In the genomic region with DNA sequence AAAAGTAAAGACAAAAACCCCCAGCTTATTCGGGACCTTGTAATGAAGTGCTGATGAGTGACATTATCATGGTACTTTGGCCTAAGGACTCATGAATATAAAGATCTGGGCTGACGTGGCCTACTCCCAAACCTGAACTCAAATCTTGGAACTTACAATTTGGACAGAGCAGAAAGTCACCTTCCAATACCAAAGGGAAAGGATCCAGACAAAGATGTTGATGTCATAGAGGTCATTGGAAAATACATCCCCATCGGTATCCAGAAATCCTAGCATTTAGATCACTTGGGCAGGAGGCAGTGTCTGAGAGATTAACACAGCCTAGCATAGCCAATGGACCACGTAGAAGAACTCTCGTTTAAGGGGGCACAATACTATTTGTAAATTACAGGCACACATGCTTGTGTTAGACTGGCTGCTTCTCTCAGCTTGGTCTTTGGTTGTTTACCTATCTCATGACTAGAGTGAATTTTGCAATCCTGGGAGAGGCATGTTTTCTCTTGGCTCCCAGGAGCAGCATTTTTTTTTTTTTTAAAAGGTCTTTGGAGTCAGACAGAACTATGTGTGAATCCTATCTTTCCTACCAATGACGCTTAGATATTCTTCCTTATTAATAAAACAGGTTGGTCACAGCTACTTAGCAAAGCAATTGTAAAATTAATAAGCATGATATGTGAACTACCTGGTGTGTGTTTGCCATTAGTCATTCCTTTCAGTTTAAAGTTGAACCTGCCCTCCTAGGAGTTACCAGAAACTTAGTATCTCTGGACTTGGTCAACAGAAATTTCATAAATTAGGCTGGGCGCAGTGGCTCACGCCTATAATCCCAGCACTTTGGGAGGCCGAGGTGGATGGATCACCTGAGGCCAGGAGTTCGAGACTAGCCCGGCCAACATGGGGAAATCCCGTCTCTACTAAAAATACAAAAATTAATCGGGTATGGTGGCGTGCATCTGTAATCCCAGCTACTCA, we compare ENCODE assay signal across 1 cellular context.
TF ChIP-seq lines count a peak whose summit lies in the region.

No MANE protein-coding gene starts in this region.

TF ChIP-seq in HepG2, 621 proteins besides CTCF, POLR2A, EP300 and RAD21 (continued from another document and continues in another):
- TF ChIP-seq, protein P1, sequence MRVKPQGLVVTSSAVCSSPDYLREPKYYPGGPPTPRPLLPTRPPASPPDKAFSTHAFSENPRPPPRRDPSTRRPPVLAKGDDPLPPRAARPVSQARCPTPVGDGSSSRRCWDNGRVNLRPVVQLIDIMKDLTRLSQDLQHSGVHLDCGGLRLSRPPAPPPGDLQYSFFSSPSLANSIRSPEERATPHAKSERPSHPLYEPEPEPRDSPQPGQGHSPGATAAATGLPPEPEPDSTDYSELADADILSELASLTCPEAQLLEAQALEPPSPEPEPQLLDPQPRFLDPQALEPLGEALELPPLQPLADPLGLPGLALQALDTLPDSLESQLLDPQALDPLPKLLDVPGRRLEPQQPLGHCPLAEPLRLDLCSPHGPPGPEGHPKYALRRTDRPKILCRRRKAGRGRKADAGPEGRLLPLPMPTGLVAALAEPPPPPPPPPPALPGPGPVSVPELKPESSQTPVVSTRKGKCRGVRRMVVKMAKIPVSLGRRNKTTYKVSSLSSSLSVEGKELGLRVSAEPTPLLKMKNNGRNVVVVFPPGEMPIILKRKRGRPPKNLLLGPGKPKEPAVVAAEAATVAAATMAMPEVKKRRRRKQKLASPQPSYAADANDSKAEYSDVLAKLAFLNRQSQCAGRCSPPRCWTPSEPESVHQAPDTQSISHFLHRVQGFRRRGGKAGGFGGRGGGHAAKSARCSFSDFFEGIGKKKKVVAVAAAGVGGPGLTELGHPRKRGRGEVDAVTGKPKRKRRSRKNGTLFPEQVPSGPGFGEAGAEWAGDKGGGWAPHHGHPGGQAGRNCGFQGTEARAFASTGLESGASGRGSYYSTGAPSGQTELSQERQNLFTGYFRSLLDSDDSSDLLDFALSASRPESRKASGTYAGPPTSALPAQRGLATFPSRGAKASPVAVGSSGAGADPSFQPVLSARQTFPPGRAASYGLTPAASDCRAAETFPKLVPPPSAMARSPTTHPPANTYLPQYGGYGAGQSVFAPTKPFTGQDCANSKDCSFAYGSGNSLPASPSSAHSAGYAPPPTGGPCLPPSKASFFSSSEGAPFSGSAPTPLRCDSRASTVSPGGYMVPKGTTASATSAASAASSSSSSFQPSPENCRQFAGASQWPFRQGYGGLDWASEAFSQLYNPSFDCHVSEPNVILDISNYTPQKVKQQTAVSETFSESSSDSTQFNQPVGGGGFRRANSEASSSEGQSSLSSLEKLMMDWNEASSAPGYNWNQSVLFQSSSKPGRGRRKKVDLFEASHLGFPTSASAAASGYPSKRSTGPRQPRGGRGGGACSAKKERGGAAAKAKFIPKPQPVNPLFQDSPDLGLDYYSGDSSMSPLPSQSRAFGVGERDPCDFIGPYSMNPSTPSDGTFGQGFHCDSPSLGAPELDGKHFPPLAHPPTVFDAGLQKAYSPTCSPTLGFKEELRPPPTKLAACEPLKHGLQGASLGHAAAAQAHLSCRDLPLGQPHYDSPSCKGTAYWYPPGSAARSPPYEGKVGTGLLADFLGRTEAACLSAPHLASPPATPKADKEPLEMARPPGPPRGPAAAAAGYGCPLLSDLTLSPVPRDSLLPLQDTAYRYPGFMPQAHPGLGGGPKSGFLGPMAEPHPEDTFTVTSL (CRISPR knock-in tag; IDR thresholded peaks at IDR 0.05; ENCODE audit: borderline replicate concordance) = peak; percentile 79; the same call in 1 of the 2 replicates
- no peak for TF ChIP-seq HCFC1 (IDR thresholded peaks at IDR 0.05; ENCODE audit: low read depth, low read length)
- TF ChIP-seq SIN3A (IDR thresholded peaks at IDR 0.05; ENCODE audit: borderline replicate concordance, low read depth, low read length) = no peak
- TF ChIP-seq ZNF407 (CRISPR knock-in tag; IDR thresholded peaks at IDR 0.05; ENCODE audit: not compliant biosample characterization) = no peak
- TF ChIP-seq, protein P2, sequence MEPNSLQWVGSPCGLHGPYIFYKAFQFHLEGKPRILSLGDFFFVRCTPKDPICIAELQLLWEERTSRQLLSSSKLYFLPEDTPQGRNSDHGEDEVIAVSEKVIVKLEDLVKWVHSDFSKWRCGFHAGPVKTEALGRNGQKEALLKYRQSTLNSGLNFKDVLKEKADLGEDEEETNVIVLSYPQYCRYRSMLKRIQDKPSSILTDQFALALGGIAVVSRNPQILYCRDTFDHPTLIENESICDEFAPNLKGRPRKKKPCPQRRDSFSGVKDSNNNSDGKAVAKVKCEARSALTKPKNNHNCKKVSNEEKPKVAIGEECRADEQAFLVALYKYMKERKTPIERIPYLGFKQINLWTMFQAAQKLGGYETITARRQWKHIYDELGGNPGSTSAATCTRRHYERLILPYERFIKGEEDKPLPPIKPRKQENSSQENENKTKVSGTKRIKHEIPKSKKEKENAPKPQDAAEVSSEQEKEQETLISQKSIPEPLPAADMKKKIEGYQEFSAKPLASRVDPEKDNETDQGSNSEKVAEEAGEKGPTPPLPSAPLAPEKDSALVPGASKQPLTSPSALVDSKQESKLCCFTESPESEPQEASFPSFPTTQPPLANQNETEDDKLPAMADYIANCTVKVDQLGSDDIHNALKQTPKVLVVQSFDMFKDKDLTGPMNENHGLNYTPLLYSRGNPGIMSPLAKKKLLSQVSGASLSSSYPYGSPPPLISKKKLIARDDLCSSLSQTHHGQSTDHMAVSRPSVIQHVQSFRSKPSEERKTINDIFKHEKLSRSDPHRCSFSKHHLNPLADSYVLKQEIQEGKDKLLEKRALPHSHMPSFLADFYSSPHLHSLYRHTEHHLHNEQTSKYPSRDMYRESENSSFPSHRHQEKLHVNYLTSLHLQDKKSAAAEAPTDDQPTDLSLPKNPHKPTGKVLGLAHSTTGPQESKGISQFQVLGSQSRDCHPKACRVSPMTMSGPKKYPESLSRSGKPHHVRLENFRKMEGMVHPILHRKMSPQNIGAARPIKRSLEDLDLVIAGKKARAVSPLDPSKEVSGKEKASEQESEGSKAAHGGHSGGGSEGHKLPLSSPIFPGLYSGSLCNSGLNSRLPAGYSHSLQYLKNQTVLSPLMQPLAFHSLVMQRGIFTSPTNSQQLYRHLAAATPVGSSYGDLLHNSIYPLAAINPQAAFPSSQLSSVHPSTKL (CRISPR knock-in tag; IDR thresholded peaks at IDR 0.05) = peak; percentile 67
- TF ChIP-seq GTF2F1 (IDR thresholded peaks at IDR 0.05; ENCODE audit: low read length) = no peak
- TF ChIP-seq, protein P3, sequence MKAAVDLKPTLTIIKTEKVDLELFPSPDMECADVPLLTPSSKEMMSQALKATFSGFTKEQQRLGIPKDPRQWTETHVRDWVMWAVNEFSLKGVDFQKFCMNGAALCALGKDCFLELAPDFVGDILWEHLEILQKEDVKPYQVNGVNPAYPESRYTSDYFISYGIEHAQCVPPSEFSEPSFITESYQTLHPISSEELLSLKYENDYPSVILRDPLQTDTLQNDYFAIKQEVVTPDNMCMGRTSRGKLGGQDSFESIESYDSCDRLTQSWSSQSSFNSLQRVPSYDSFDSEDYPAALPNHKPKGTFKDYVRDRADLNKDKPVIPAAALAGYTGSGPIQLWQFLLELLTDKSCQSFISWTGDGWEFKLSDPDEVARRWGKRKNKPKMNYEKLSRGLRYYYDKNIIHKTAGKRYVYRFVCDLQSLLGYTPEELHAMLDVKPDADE (CRISPR knock-in tag; IDR thresholded peaks at IDR 0.05) = no peak
- TF ChIP-seq HNRNPLL (IDR thresholded peaks at IDR 0.05; ENCODE audit: low read depth, low read length, poor library complexity, severe bottlenecking) = no peak
- TF ChIP-seq ZEB1 (IDR thresholded peaks at IDR 0.05; ENCODE audit: insufficient replicate concordance, low read depth) = no peak
- TF ChIP-seq EED (CRISPR knock-in tag; IDR thresholded peaks at IDR 0.05) = no peak
- TF ChIP-seq MED13 (CRISPR knock-in tag; IDR thresholded peaks at IDR 0.05) = no peak
- TF ChIP-seq SIX4 (CRISPR knock-in tag; IDR thresholded peaks at IDR 0.05) = no peak
- TF ChIP-seq, protein P4, sequence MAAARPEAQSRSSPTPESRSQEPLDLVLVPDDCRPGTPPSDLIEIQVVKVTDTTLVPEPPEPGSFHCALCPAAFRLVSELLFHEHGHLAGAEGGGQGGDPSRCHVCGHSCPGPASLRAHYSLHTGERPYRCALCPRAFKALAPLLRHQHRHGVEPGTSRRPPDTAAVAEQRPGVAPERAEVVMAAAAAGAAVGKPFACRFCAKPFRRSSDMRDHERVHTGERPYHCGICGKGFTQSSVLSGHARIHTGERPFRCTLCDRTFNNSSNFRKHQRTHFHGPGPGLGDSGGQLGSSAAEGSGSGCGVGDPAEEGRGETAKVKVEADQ (CRISPR knock-in tag; IDR thresholded peaks at IDR 0.05; ENCODE audit: borderline replicate concordance) = no peak
- TF ChIP-seq ZNF282 (IDR thresholded peaks at IDR 0.05; ENCODE audit: partially characterized antibody) = no peak
- no peak for TF ChIP-seq ZNF589 (CRISPR knock-in tag; conservative IDR thresholded peaks at IDR 0.05)
- TF ChIP-seq GATAD2A (CRISPR knock-in tag; IDR thresholded peaks at IDR 0.05) = 0 out of 2 replicates have a peak, but pooled peaks have one; percentile 45
- TF ChIP-seq ZNF629 (CRISPR knock-in tag; conservative IDR thresholded peaks at IDR 0.05) = no peak
- TF ChIP-seq, protein P5, sequence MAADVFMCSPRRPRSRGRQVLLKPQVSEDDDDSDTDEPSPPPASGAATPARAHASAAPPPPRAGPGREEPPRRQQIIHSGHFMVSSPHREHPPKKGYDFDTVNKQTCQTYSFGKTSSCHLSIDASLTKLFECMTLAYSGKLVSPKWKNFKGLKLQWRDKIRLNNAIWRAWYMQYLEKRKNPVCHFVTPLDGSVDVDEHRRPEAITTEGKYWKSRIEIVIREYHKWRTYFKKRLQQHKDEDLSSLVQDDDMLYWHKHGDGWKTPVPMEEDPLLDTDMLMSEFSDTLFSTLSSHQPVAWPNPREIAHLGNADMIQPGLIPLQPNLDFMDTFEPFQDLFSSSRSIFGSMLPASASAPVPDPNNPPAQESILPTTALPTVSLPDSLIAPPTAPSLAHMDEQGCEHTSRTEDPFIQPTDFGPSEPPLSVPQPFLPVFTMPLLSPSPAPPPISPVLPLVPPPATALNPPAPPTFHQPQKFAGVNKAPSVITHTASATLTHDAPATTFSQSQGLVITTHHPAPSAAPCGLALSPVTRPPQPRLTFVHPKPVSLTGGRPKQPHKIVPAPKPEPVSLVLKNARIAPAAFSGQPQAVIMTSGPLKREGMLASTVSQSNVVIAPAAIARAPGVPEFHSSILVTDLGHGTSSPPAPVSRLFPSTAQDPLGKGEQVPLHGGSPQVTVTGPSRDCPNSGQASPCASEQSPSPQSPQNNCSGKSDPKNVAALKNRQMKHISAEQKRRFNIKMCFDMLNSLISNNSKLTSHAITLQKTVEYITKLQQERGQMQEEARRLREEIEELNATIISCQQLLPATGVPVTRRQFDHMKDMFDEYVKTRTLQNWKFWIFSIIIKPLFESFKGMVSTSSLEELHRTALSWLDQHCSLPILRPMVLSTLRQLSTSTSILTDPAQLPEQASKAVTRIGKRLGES (CRISPR knock-in tag; IDR thresholded peaks at IDR 0.05; ENCODE audit: borderline replicate concordance) = no peak
- TF ChIP-seq FLYWCH1 (CRISPR knock-in tag; IDR thresholded peaks at IDR 0.05) = no peak
- no peak for TF ChIP-seq ZNF777 (CRISPR knock-in tag; IDR thresholded peaks at IDR 0.05)
- no peak for TF ChIP-seq ZNF12 (CRISPR knock-in tag; IDR thresholded peaks at IDR 0.05)
- TF ChIP-seq ZBTB8A (CRISPR knock-in tag; IDR thresholded peaks at IDR 0.05; ENCODE audit: borderline replicate concordance, low read depth) = no peak
- no peak for TF ChIP-seq LCORL (IDR thresholded peaks at IDR 0.05)
- peak; percentile 52; the same call in 1 of the 2 replicates for TF ChIP-seq LCORL (CRISPR knock-in tag; IDR thresholded peaks at IDR 0.05)
- no peak for TF ChIP-seq SSRP1 (CRISPR knock-in tag; IDR thresholded peaks at IDR 0.05)
- TF ChIP-seq POLR2AphosphoS2 (IDR thresholded peaks at IDR 0.05; ENCODE audit: low read depth, low read length) = no peak
- TF ChIP-seq ZBTB1 (CRISPR knock-in tag; IDR thresholded peaks at IDR 0.05; ENCODE audit: borderline replicate concordance) = no peak
- TF ChIP-seq ZFP82 (CRISPR knock-in tag; IDR thresholded peaks at IDR 0.05; ENCODE audit: borderline replicate concordance) = no peak
- no peak for TF ChIP-seq PITX1 (CRISPR knock-in tag; IDR thresholded peaks at IDR 0.05)
